ENCODE assay signal across 1 cellular context in the genomic region with DNA sequence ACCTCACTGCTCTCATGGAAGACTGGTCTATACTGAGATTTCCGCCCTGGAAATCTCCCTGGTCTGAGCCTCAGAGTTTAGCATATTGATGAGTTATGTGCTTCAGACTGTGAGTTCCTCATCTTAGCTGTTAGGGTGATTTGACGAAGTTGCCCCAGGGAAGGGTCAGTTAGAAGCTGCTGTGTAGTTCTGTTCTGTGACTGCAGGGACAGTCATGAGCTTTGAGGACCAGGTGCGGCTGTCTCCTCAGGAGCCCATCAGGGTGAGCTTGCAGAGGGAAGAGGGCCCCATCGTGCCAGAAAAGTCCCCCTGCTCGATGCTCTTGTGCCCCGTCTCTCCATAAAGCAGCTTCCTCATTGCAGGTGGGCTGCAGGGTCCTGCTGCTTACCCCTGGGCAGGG.
TF ChIP-seq lines count a peak whose summit lies in the region.

No MANE protein-coding gene starts in this region.

TF ChIP-seq in GM12878, 131 proteins besides CTCF, POLR2A, EP300 and RAD21:
- no peak for TF ChIP-seq MEF2A (IDR thresholded peaks at IDR 0.05; ENCODE audit: insufficient read depth, low read depth, low read length)
- no peak for TF ChIP-seq PRDM15 (CRISPR knock-in tag; IDR thresholded peaks at IDR 0.05)
- TF ChIP-seq, protein P1, sequence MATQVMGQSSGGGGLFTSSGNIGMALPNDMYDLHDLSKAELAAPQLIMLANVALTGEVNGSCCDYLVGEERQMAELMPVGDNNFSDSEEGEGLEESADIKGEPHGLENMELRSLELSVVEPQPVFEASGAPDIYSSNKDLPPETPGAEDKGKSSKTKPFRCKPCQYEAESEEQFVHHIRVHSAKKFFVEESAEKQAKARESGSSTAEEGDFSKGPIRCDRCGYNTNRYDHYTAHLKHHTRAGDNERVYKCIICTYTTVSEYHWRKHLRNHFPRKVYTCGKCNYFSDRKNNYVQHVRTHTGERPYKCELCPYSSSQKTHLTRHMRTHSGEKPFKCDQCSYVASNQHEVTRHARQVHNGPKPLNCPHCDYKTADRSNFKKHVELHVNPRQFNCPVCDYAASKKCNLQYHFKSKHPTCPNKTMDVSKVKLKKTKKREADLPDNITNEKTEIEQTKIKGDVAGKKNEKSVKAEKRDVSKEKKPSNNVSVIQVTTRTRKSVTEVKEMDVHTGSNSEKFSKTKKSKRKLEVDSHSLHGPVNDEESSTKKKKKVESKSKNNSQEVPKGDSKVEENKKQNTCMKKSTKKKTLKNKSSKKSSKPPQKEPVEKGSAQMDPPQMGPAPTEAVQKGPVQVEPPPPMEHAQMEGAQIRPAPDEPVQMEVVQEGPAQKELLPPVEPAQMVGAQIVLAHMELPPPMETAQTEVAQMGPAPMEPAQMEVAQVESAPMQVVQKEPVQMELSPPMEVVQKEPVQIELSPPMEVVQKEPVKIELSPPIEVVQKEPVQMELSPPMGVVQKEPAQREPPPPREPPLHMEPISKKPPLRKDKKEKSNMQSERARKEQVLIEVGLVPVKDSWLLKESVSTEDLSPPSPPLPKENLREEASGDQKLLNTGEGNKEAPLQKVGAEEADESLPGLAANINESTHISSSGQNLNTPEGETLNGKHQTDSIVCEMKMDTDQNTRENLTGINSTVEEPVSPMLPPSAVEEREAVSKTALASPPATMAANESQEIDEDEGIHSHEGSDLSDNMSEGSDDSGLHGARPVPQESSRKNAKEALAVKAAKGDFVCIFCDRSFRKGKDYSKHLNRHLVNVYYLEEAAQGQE (IDR thresholded peaks at IDR 0.05; ENCODE audit: low read depth, low read length), result no peak
- no peak for TF ChIP-seq TCF12 (IDR thresholded peaks at IDR 0.05; ENCODE audit: low read depth, low read length)
- TF ChIP-seq, protein P2, sequence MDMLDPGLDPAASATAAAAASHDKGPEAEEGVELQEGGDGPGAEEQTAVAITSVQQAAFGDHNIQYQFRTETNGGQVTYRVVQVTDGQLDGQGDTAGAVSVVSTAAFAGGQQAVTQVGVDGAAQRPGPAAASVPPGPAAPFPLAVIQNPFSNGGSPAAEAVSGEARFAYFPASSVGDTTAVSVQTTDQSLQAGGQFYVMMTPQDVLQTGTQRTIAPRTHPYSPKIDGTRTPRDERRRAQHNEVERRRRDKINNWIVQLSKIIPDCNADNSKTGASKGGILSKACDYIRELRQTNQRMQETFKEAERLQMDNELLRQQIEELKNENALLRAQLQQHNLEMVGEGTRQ (IDR thresholded peaks at IDR 0.05; ENCODE audit: borderline replicate concordance, low read depth, low read length), result no peak
- TF ChIP-seq, protein P3, sequence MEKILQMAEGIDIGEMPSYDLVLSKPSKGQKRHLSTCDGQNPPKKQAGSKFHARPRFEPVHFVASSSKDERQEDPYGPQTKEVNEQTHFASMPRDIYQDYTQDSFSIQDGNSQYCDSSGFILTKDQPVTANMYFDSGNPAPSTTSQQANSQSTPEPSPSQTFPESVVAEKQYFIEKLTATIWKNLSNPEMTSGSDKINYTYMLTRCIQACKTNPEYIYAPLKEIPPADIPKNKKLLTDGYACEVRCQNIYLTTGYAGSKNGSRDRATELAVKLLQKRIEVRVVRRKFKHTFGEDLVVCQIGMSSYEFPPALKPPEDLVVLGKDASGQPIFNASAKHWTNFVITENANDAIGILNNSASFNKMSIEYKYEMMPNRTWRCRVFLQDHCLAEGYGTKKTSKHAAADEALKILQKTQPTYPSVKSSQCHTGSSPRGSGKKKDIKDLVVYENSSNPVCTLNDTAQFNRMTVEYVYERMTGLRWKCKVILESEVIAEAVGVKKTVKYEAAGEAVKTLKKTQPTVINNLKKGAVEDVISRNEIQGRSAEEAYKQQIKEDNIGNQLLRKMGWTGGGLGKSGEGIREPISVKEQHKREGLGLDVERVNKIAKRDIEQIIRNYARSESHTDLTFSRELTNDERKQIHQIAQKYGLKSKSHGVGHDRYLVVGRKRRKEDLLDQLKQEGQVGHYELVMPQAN (conservative IDR thresholded peaks at IDR 0.05), result no peak
- no peak for TF ChIP-seq NR2C2 (IDR thresholded peaks at IDR 0.05; ENCODE audit: borderline replicate concordance, control insufficient read depth, insufficient read length, low read depth)
- TF ChIP-seq SP1 (IDR thresholded peaks at IDR 0.05; ENCODE audit: low read depth, low read length), result no peak
- TF ChIP-seq HSF1 (IDR thresholded peaks at IDR 0.05; ENCODE audit: low read depth, low read length), result no peak
- TF ChIP-seq CBX5 (IDR thresholded peaks at IDR 0.05; ENCODE audit: low read depth), result no peak
